Comparison of ENCODE assay signal across 1 cellular context in the genomic region with DNA sequence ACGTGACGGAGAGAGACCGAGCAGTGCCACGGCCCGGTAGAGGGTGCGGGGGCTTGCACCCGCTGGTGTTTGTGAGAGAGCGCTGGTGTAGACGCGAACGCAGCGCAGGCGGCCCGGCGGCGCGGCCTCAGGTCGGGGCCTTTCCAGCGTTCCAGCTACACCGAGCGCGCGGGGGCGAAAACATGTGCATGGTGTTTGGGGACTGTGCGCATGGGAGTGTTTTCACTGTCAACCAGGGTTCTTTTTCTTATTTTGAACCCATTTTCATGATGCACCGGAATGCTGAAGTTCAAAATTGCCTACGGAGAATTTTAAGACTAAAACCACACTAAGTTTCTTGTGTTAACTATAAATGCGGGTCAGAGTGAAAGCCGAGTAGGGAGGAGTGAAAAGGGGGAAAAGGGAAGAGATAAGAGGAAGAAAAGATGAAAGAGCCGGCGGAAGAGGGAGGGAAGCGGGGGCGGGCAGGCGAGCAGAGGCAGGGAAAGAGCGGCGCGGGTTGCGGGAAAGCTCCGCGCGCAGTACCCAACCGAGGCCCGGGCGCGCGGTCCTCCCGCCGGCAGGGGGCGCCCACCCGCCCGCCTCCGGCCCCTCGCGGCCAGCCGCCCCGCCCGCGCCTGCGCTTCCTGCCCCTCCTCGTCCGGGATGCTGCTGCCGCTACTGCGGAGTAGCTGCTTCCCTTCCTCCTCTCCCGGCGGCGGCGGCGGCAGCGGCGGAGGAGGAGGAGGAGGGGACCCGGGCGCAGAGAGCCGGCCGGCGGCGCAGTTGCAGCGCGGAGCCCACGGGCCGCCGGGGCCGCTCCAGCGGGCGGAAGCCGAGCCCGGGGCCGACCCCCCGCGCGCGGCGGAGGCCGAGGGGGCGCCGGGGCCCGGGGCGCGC.
TF ChIP-seq lines count a peak whose summit lies in the region.

Gene RAB12, plus strand, starts transcription at position 643 of the 879 bp plus-strand sequence. Its CDS starts 3 bp downstream, at position 646.

TF ChIP-seq in K562, 482 proteins besides CTCF, POLR2A, EP300 and RAD21 (continued from another document and continues in another):
- TF ChIP-seq CBX5 (IDR thresholded peaks at IDR 0.05; ENCODE audit: borderline replicate concordance, low read depth) (no peak), TCF3 (CRISPR knock-in tag; IDR thresholded peaks at IDR 0.05) (no peak), GABPB2 (CRISPR knock-in tag; conservative IDR thresholded peaks at IDR 0.05) (no peak), MTA3 (IDR thresholded peaks at IDR 0.05; ENCODE audit: borderline replicate concordance) (no peak), SP1 (CRISPR knock-in tag; IDR thresholded peaks at IDR 0.05) (no peak), CBX3 (IDR thresholded peaks at IDR 0.05; ENCODE audit: borderline replicate concordance in 1 of 2, low read length in 2 of 2) (no peak), DPF2 (IDR thresholded peaks at IDR 0.05) (peak; percentile 79), DIDO1 (tag; IDR thresholded peaks at IDR 0.05; ENCODE audit: low read depth) (no peak), MAX (CRISPR knock-in tag; IDR thresholded peaks at IDR 0.05) (no peak), MYC (IDR thresholded peaks at IDR 0.05; ENCODE audit: low read depth, low read length) (peak; percentile 62), MYC (CRISPR knock-in tag; IDR thresholded peaks at IDR 0.05; ENCODE audit: borderline replicate concordance, low read depth) (no peak), ZZZ3 (IDR thresholded peaks at IDR 0.05) (no peak), GTF2B (IDR thresholded peaks at IDR 0.05; ENCODE audit: extremely low read depth, insufficient read length) (no peak), NR3C1 (CRISPR knock-in tag; IDR thresholded peaks at IDR 0.05) (no peak), FOSL1 (tag; conservative IDR thresholded peaks at IDR 0.05) (no peak), ARID4B (CRISPR knock-in tag; IDR thresholded peaks at IDR 0.05) (no peak), MLLT1 (IDR thresholded peaks at IDR 0.05) (peak in 1 of 2 experiments; percentile 45; a peak in 1 of 4 replicates), KDM5B (IDR thresholded peaks at IDR 0.05; ENCODE audit: insufficient replicate concordance, low read depth, low read length) (peak; percentile 46), MTA1 (IDR thresholded peaks at IDR 0.05; ENCODE audit: borderline replicate concordance) (peak; percentile 74; the same call in 1 of the 2 replicates), IRF9 (tag; IDR thresholded peaks at IDR 0.05) (no peak), BMI1 (IDR thresholded peaks at IDR 0.05; ENCODE audit: low read length) (no peak)
- TF ChIP-seq, protein P1, sequence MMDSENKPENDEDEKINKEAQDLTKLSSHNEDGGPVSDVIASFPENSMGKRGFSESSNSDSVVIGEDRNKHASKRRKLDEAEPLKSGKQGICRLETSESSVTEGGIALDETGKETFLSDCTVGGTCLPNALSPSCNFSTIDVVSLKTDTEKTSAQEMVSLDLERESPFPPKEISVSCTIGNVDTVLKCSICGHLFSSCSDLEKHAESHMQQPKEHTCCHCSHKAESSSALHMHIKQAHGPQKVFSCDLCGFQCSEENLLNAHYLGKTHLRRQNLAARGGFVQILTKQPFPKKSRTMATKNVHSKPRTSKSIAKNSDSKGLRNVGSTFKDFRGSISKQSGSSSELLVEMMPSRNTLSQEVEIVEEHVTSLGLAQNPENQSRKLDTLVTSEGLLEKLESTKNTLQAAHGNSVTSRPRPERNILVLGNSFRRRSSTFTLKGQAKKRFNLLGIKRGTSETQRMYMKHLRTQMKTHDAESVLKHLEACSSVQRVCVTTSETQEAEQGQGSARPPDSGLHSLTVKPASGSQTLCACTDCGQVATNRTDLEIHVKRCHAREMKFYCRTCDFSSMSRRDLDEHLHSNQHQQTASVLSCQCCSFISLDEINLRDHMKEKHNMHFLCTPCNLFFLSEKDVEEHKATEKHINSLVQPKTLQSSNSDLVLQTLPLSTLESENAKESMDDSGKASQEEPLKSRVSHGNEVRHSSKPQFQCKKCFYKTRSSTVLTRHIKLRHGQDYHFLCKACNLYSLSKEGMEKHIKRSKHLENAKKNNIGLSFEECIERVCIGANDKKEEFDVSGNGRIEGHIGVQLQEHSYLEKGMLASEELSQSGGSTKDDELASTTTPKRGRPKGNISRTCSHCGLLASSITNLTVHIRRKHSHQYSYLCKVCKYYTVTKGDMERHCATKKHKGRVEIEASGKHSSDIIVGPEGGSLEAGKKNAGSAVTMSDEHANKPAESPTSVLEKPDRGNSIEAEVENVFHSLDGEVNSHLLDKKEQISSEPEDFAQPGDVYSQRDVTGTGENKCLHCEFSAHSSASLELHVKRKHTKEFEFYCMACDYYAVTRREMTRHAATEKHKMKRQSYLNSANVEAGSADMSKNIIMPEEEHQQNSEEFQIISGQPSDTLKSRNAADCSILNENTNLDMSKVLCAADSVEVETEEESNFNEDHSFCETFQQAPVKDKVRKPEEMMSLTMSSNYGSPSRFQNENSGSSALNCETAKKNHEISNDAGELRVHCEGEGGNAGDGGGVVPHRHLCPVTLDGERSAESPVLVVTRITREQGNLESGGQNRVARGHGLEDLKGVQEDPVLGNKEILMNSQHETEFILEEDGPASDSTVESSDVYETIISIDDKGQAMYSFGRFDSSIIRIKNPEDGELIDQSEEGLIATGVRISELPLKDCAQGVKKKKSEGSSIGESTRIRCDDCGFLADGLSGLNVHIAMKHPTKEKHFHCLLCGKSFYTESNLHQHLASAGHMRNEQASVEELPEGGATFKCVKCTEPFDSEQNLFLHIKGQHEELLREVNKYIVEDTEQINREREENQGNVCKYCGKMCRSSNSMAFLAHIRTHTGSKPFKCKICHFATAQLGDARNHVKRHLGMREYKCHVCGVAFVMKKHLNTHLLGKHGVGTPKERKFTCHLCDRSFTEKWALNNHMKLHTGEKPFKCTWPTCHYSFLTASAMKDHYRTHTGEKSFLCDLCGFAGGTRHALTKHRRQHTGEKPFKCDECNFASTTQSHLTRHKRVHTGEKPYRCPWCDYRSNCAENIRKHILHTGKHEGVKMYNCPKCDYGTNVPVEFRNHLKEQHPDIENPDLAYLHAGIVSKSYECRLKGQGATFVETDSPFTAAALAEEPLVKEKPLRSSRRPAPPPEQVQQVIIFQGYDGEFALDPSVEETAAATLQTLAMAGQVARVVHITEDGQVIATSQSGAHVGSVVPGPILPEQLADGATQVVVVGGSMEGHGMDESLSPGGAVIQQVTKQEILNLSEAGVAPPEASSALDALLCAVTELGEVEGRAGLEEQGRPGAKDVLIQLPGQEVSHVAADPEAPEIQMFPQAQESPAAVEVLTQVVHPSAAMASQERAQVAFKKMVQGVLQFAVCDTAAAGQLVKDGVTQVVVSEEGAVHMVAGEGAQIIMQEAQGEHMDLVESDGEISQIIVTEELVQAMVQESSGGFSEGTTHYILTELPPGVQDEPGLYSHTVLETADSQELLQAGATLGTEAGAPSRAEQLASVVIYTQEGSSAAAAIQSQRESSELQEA (IDR thresholded peaks at IDR 0.05; ENCODE audit: low read depth) = no peak
- TF ChIP-seq, protein P2, sequence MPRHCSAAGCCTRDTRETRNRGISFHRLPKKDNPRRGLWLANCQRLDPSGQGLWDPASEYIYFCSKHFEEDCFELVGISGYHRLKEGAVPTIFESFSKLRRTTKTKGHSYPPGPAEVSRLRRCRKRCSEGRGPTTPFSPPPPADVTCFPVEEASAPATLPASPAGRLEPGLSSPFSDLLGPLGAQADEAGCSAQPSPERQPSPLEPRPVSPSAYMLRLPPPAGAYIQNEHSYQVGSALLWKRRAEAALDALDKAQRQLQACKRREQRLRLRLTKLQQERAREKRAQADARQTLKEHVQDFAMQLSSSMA (CRISPR knock-in tag; IDR thresholded peaks at IDR 0.05) = no peak
- TF ChIP-seq, protein P3, sequence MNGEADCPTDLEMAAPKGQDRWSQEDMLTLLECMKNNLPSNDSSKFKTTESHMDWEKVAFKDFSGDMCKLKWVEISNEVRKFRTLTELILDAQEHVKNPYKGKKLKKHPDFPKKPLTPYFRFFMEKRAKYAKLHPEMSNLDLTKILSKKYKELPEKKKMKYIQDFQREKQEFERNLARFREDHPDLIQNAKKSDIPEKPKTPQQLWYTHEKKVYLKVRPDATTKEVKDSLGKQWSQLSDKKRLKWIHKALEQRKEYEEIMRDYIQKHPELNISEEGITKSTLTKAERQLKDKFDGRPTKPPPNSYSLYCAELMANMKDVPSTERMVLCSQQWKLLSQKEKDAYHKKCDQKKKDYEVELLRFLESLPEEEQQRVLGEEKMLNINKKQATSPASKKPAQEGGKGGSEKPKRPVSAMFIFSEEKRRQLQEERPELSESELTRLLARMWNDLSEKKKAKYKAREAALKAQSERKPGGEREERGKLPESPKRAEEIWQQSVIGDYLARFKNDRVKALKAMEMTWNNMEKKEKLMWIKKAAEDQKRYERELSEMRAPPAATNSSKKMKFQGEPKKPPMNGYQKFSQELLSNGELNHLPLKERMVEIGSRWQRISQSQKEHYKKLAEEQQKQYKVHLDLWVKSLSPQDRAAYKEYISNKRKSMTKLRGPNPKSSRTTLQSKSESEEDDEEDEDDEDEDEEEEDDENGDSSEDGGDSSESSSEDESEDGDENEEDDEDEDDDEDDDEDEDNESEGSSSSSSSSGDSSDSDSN (IDR thresholded peaks at IDR 0.05; ENCODE audit: borderline replicate concordance in 1 of 2, low read depth in 2 of 2, low read length in 2 of 2) = peak in 1 of 2 experiments; percentile 65; a peak in 1 of 4 replicates
- TF ChIP-seq, protein P4, sequence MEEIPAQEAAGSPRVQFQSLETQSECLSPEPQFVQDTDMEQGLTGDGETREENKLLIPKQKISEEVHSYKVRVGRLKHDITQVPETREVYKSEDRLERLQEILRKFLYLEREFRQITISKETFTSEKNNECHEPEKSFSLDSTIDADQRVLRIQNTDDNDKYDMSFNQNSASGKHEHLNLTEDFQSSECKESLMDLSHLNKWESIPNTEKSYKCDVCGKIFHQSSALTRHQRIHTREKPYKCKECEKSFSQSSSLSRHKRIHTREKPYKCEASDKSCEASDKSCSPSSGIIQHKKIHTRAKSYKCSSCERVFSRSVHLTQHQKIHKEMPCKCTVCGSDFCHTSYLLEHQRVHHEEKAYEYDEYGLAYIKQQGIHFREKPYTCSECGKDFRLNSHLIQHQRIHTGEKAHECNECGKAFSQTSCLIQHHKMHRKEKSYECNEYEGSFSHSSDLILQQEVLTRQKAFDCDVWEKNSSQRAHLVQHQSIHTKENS (CRISPR knock-in tag; IDR thresholded peaks at IDR 0.05) = no peak
- TF ChIP-seq, protein P5, sequence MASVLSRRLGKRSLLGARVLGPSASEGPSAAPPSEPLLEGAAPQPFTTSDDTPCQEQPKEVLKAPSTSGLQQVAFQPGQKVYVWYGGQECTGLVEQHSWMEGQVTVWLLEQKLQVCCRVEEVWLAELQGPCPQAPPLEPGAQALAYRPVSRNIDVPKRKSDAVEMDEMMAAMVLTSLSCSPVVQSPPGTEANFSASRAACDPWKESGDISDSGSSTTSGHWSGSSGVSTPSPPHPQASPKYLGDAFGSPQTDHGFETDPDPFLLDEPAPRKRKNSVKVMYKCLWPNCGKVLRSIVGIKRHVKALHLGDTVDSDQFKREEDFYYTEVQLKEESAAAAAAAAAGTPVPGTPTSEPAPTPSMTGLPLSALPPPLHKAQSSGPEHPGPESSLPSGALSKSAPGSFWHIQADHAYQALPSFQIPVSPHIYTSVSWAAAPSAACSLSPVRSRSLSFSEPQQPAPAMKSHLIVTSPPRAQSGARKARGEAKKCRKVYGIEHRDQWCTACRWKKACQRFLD (CRISPR knock-in tag; IDR thresholded peaks at IDR 0.05) = no peak
